In genomic region chr3:41711656-41712055, GRCh38 we compare ENCODE assay signal across 15 cellular contexts.
DNase-seq lines count a peak whose midpoint lies in the region; ATAC-seq and TF ChIP-seq lines count a peak whose summit lies in the region.
"Had no signal": no experiment of that assay in that cellular context is flagged by ENCODE, and none has a peak within 500 bp of the region (broad histone marks: within the 10 kb centered on the region; RNA-seq: fewer than 3 reads in every experiment).

No MANE protein-coding gene starts in this region.

- H3K27me3 Mint-ChIP-seq in stimulated activated naive CD8-positive, alpha-beta T cell treated with anti-CD3 and anti-CD28 coated beads, Interleukin-15, amount 100 ng/mL, for 72 hours = no peaks in the 10 kb centered on the region
- H3K27me3 Mint-ChIP-seq: brain; effector memory CD8-positive, alpha-beta T cell had no signal

- no peak overlapping the region for H3K4me3 ChIP-seq in AG09309 (ENCODE audit: control insufficient read depth, low read depth, low read length)
- H3K4me3 ChIP-seq in HUES48 (ENCODE audit: low read depth, low read length) = no peak overlapping the region
- no peak overlapping the region for H3K4me3 ChIP-seq in adipocyte (ENCODE audit: low read length)
- H3K4me3 ChIP-seq in upper lobe of left lung = no peak overlapping the region
- H3K4me3 ChIP-seq: BLaER1 had no signal

- H3K27ac Mint-ChIP-seq in stimulated activated naive CD8-positive, alpha-beta T cell treated with anti-CD3 and anti-CD28 coated beads, Interleukin-15, amount 100 ng/mL, for 72 hours = no peak overlapping the region
- H3K27ac Mint-ChIP-seq: effector memory CD8-positive, alpha-beta T cell had no signal

- no peaks in the 10 kb centered on the region for H3K4me1 Mint-ChIP-seq in stimulated activated naive CD8-positive, alpha-beta T cell treated with anti-CD3 and anti-CD28 coated beads, Interleukin-15, amount 100 ng/mL, for 72 hours

- H3K4me1 ChIP-seq in HUES48 (ENCODE audit: control insufficient read depth, insufficient read depth, low read length) = peaks cover 14% of the 10 kb centered on the region
- peaks cover 15% of the 10 kb centered on the region for H3K4me1 ChIP-seq in adipocyte (ENCODE audit: control insufficient read depth, insufficient read depth, low read length)
- peaks cover 0 to 4% (median 0%) of the 10 kb centered on the region in 4 donors for H3K4me1 ChIP-seq in upper lobe of left lung

- DNase-seq in AG09309 (ENCODE audit: low read depth) (peak; percentile 20), adipocyte (ENCODE audit: low read depth) (peak; percentile 24), kidney tubule cell (ENCODE audit: low spot score) (peak; percentile 60), upper lobe of left lung (no peak), NCI-H2171 treated with DMSO at 0.1 percent for 48 hours (lab: John Stamatoyannopoulos, UW) (no peak)
- DNase-seq in stimulated activated naive CD8-positive, alpha-beta T cell treated with anti-CD3 and anti-CD28 coated beads, Interleukin-15, amount 100 ng/mL, for 72 hours = no peak
- DNase-seq: DMS79 treated with DMSO at 0.1 percent for 48 hours; effector memory CD8-positive, alpha-beta T cell; NCI-H1436 treated with DMSO at 0.1 percent for 48 hours; NCI-H82; stimulated activated naive CD4-positive, alpha-beta T cell treated with Interleukin-2 at 50 U/mL for 16 hours had no signal

- H3K36me3 ChIP-seq in HUES48 (ENCODE audit: control insufficient read depth, insufficient read depth, low read length) (no peaks in the 10 kb centered on the region), adipocyte (ENCODE audit: control insufficient read depth, insufficient read depth, low read length, severe bottlenecking) (no peaks in the 10 kb centered on the region), upper lobe of left lung (no peaks in the 10 kb centered on the region)
- H3K36me3 ChIP-seq: BLaER1 had no signal

- H3K27ac ChIP-seq in HUES48 (ENCODE audit: low read depth, low read length) (peak overlapping the region; percentile 76), upper lobe of left lung (no peak overlapping the region)
- H3K27ac ChIP-seq: BLaER1 had no signal

- H3K27me3 ChIP-seq in HUES48 (ENCODE audit: control insufficient read depth, insufficient read depth, low read length) (no peaks in the 10 kb centered on the region), adipocyte (replicated peaks; ENCODE audit: control insufficient read depth, insufficient read depth, low read length) (no peaks in the 10 kb centered on the region), upper lobe of left lung (no peaks in the 10 kb centered on the region)
- H3K27me3 ChIP-seq: BLaER1 had no signal

- no peaks in the 10 kb centered on the region for H3K9me3 Mint-ChIP-seq in stimulated activated naive CD8-positive, alpha-beta T cell treated with anti-CD3 and anti-CD28 coated beads, Interleukin-15, amount 100 ng/mL, for 72 hours
- H3K9me3 Mint-ChIP-seq: brain; effector memory CD8-positive, alpha-beta T cell had no signal

- H3K9ac ChIP-seq in HUES48 (ENCODE audit: low read depth, low read length) = no peak overlapping the region
- no peak overlapping the region for H3K9ac ChIP-seq in adipocyte (ENCODE audit: low read length)
- H3K9ac ChIP-seq: BLaER1 had no signal

- no peak for TF ChIP-seq CTCF in AG09309 (IDR thresholded peaks at IDR 0.05; ENCODE audit: control insufficient read depth, insufficient read depth, low read depth, low read length, missing control alignments)
- TF ChIP-seq CTCF in upper lobe of left lung (IDR thresholded peaks at IDR 0.05) = no peak

- H3K4me3 Mint-ChIP-seq in stimulated activated naive CD8-positive, alpha-beta T cell treated with anti-CD3 and anti-CD28 coated beads, Interleukin-15, amount 100 ng/mL, for 72 hours = no peak overlapping the region
- H3K4me3 Mint-ChIP-seq: brain; effector memory CD8-positive, alpha-beta T cell had no signal

- H3K9me3 ChIP-seq in HUES48 (ENCODE audit: control insufficient read depth, insufficient read depth, low read length) (no peaks in the 10 kb centered on the region), adipocyte (ENCODE audit: control insufficient read depth, low read length) (no peaks in the 10 kb centered on the region), upper lobe of left lung (no peaks in the 10 kb centered on the region)
- H3K9me3 ChIP-seq: BLaER1 had no signal

- no peak for ATAC-seq in stimulated activated naive CD8-positive, alpha-beta T cell treated with anti-CD3 and anti-CD28 coated beads, Interleukin-15, amount 100 ng/mL, for 72 hours
- ATAC-seq in GM21717 (IDR thresholded peaks at IDR 0.05; ENCODE audit: unreplicated experiment) (no peak), upper lobe of left lung (ENCODE audit: low FRiP score in 2 of 2) (no peak)
- ATAC-seq: effector memory CD8-positive, alpha-beta T cell had no signal

- TF ChIP-seq EP300 in upper lobe of left lung (IDR thresholded peaks at IDR 0.05) = no peak

- no peak for TF ChIP-seq POLR2A in upper lobe of left lung (IDR thresholded peaks at IDR 0.05)

Comparison
In these comparisons a context has a peak if more than half of its experiments do, and no peak if none do; other contexts are left out.
1. DNase-seq: peak in AG09309 (single experiment), adipocyte (single experiment) and kidney tubule cell (single experiment); none in stimulated activated naive CD8-positive, alpha-beta T cell treated with anti-CD3 and anti-CD28 coated beads, Interleukin-15, amount 100 ng/mL, for 72 hours (0 of 2), upper lobe of left lung (0 of 2) and NCI-H2171 treated with DMSO at 0.1 percent for 48 hours (single experiment).